11 cellular contexts compared by ENCODE assay signal in genomic region chr9:91771027-91771426, GRCh38.
DNase-seq lines count a peak whose midpoint lies in the region; ATAC-seq, FAIRE-seq and TF ChIP-seq lines count a peak whose summit lies in the region.
"Had no signal": no experiment of that assay in that cellular context is flagged by ENCODE, and none has a peak within 500 bp of the region (broad histone marks: within the 10 kb centered on the region; RNA-seq: fewer than 3 reads in every experiment).

No MANE protein-coding gene starts in this region.

- CTCF ChIA-PET in Panc1 (lab: Charles Lee) = interaction anchor here (0.5 to 0.7 kb wide), 2 partner anchors 25 to 1491 kb away, joined by 3 to 10 read pairs; no protein-coding TSS in a partner anchor
- CTCF ChIA-PET in activated naive CD4-positive, alpha-beta T cell treated with anti-CD3 and anti-CD28 coated beads, Interleukin-2, amount 10 ng/mL, durations not matched to agents 7 days and 5 days (lab: Charles Lee) = interaction anchor here (2.2 kb wide), 1 partner anchor 12 kb away, joined by 11 read pairs; no protein-coding TSS in a partner anchor

- H3K27me3 ChIP-seq in Panc1 (ENCODE audit: control insufficient read depth, insufficient read depth, low read length) = no peaks in the 10 kb centered on the region

- H3K9me3 ChIP-seq in Panc1 (ENCODE audit: control insufficient read depth, insufficient read depth, low read depth, low read length) = no peaks in the 10 kb centered on the region

- H3K4me1 ChIP-seq in Panc1 (ENCODE audit: control insufficient read depth, insufficient read depth, low read length) = no peaks in the 10 kb centered on the region

- H3K4me3 Mint-ChIP-seq in progenitor cell of endocrine pancreas (ENCODE audit: low read depth) = no peak overlapping the region
- no peak overlapping the region for H3K4me3 Mint-ChIP-seq in activated naive CD4-positive, alpha-beta T cell treated with anti-CD3 and anti-CD28 coated beads, Interleukin-2, amount 10 ng/mL, durations not matched to agents 7 days and 5 days
- no peak overlapping the region for H3K4me3 Mint-ChIP-seq in naive thymus-derived CD8-positive, alpha-beta T cell

- intact Hi-C loops in Panc1 (cut with micrococcal nuclease; ENCODE audit: unreplicated experiment) = no loop called here

- BruUV-seq in Panc1 (replicated peaks; lab: Mats Ljungman, UMichigan) = no TSS peak

- no peak for DNase-seq in Panc1 (ENCODE audit: low read depth, low spot score)
- peak; percentile 95 for DNase-seq in fibroblast of the aortic adventitia (ENCODE audit: low read depth)
- no peak for DNase-seq in progenitor cell of endocrine pancreas (ENCODE audit: low spot score, unreplicated experiment)
- no peak for DNase-seq in activated naive CD4-positive, alpha-beta T cell treated with anti-CD3 and anti-CD28 coated beads, Interleukin-2, amount 10 ng/mL, durations not matched to agents 7 days and 5 days
- no peak for DNase-seq in naive thymus-derived CD8-positive, alpha-beta T cell
- no peak for DNase-seq in COLO829 (ENCODE audit: low spot score)
- DNase-seq in GM19239 (ENCODE audit: insufficient read length, low spot score) = no peak
- DNase-seq: activated CD8-positive, alpha-beta memory T cell treated with anti-CD3 and anti-CD28 coated beads, Interleukin-2, amount 50 U/mL, for 48 hours; stimulated activated naive CD8-positive, alpha-beta T cell treated with anti-CD3 and anti-CD28 coated beads, Interleukin-15, Interleukin-2, amounts not matched to agents 100 U/mL and 50 U/mL, for 24 hours had no signal

- peaks cover 6% of the 10 kb centered on the region for H3K4me1 Mint-ChIP-seq in progenitor cell of endocrine pancreas (ENCODE audit: low read depth)
- no peaks in the 10 kb centered on the region for H3K4me1 Mint-ChIP-seq in activated naive CD4-positive, alpha-beta T cell treated with anti-CD3 and anti-CD28 coated beads, Interleukin-2, amount 10 ng/mL, durations not matched to agents 7 days and 5 days
- H3K4me1 Mint-ChIP-seq in naive thymus-derived CD8-positive, alpha-beta T cell = no peaks in the 10 kb centered on the region

- H3K27me3 Mint-ChIP-seq in progenitor cell of endocrine pancreas = no peaks in the 10 kb centered on the region
- H3K27me3 Mint-ChIP-seq in activated naive CD4-positive, alpha-beta T cell treated with anti-CD3 and anti-CD28 coated beads, Interleukin-2, amount 10 ng/mL, durations not matched to agents 7 days and 5 days = peaks cover 33% of the 10 kb centered on the region
- peaks cover 23 to 61% (median 38%) of the 10 kb centered on the region in 5 donors for H3K27me3 Mint-ChIP-seq in naive thymus-derived CD8-positive, alpha-beta T cell

- no peaks in the 10 kb centered on the region for H3K9me3 Mint-ChIP-seq in progenitor cell of endocrine pancreas (ENCODE audit: low read depth)
- H3K9me3 Mint-ChIP-seq in activated naive CD4-positive, alpha-beta T cell treated with anti-CD3 and anti-CD28 coated beads, Interleukin-2, amount 10 ng/mL, durations not matched to agents 7 days and 5 days = no peaks in the 10 kb centered on the region
- H3K9me3 Mint-ChIP-seq in naive thymus-derived CD8-positive, alpha-beta T cell = no peaks in the 10 kb centered on the region

- H3K4me3 ChIP-seq in Panc1 (ENCODE audit: low read depth in 2 of 2, low read length in 2 of 2) = no peak overlapping the region
- H3K4me3 ChIP-seq in fibroblast of the aortic adventitia (ENCODE audit: low read depth, low read length) = no peak overlapping the region

- POLR2A ChIA-PET in Panc1 (lab: Charles Lee) = no interaction called here
- POLR2A ChIA-PET in naive thymus-derived CD8-positive, alpha-beta T cell (lab: Charles Lee) = no interaction called here

- peak; percentile 43; the same call in 1 of the 2 replicates for ATAC-seq in Panc1
- ATAC-seq in naive thymus-derived CD8-positive, alpha-beta T cell = no peak
- ATAC-seq: left lobe of liver; stimulated activated naive CD8-positive, alpha-beta T cell treated with anti-CD3 and anti-CD28 coated beads, Interleukin-15, Interleukin-2, amounts not matched to agents 100 U/mL and 50 U/mL, for 24 hours had no signal

- in situ Hi-C loops in Panc1 (cut with HindIII; ENCODE audit: low pct_unique_long_range_greater_than_20kb, low sequenced_read_pairs) = no loop called here

- H3K36me3 ChIP-seq in Panc1 (ENCODE audit: control insufficient read depth, insufficient read depth, low read length) = no peaks in the 10 kb centered on the region

- TF ChIP-seq CTCF in GM12873 (IDR thresholded peaks at IDR 0.05; ENCODE audit: insufficient read depth, low read depth, low read length, missing control alignments) = peak; percentile 8
- TF ChIP-seq CTCF in Panc1 (IDR thresholded peaks at IDR 0.05) = peak; percentile 27
- TF ChIP-seq CTCF in fibroblast of the aortic adventitia (IDR thresholded peaks at IDR 0.05; ENCODE audit: insufficient read depth, low read length) = peak; percentile 60
- TF ChIP-seq CTCF in progenitor cell of endocrine pancreas (IDR thresholded peaks at IDR 0.05; ENCODE audit: unreplicated experiment) = peak; percentile 43

- FAIRE-seq in GM19239 (lab: Jason Lieb, UNC) = no peak

- no peak overlapping the region for H3K27ac ChIP-seq in Panc1 (ENCODE audit: low read length)

- H3K36me3 Mint-ChIP-seq in progenitor cell of endocrine pancreas (ENCODE audit: insufficient read depth) = no peaks in the 10 kb centered on the region
- no peaks in the 10 kb centered on the region for H3K36me3 Mint-ChIP-seq in activated naive CD4-positive, alpha-beta T cell treated with anti-CD3 and anti-CD28 coated beads, Interleukin-2, amount 10 ng/mL, durations not matched to agents 7 days and 5 days
- no peaks in the 10 kb centered on the region for H3K36me3 Mint-ChIP-seq in naive thymus-derived CD8-positive, alpha-beta T cell

- H3K27ac Mint-ChIP-seq in progenitor cell of endocrine pancreas = no peak overlapping the region
- no peak overlapping the region for H3K27ac Mint-ChIP-seq in activated naive CD4-positive, alpha-beta T cell treated with anti-CD3 and anti-CD28 coated beads, Interleukin-2, amount 10 ng/mL, durations not matched to agents 7 days and 5 days
- no peak overlapping the region for H3K27ac Mint-ChIP-seq in naive thymus-derived CD8-positive, alpha-beta T cell

Comparison
In these comparisons a context has a peak if more than half of its experiments do, and no peak if none do; other contexts are left out.
1. CTCF ChIP-seq: peak in every context shown above with its lines; median percentile 60 in fibroblast of the aortic adventitia; 43 in progenitor cell of endocrine pancreas; 27 in Panc1; 8 in GM12873.